ENCODE assay signal across 16 cellular contexts in the genomic region with DNA sequence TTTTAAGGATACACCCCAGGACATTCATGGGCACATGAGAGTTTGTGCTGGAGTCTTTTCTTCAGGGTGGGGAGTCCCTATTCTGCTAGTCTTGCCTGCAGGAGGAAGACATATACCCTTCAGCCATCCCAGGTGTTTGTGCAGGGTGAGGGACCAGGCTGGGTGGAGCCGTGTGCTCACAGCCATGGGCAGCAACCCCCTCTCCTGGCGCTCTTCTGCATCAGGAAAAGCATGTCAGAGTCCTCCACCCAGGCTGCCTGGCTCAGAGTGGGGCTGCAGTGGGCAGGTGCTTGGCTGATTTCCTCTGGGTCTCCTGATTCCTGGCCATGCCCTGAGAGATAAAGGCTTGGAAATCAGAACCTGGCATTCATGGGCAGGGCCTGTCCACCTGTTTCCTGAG. TPM values are rescaled to one million over a fixed set of nuclear protein-coding genes. Genes with fewer than 3 reads are reported as not detected.
DNase-seq lines count a peak whose midpoint lies in the region; ATAC-seq and TF ChIP-seq lines count a peak whose summit lies in the region.
"Had no signal": no experiment of that assay in that cellular context is flagged by ENCODE, and none has a peak within 500 bp of the region (broad histone marks: within the 10 kb centered on the region; RNA-seq: fewer than 3 reads in every experiment).

No MANE protein-coding gene starts in this region.

- H3K27ac Mint-ChIP-seq in chondrocyte (ENCODE audit: unreplicated experiment) = no peak overlapping the region
- H3K27ac Mint-ChIP-seq: nephron; stimulated activated naive B cell treated with anti-CD40 and anti-IgM and Interleukin-4, amounts not matched to agents 10 μg/mL and 1 μg/mL and 100 μg/mL, for 72 hours had no signal

- no peak overlapping the region for H3K4me3 Mint-ChIP-seq in chondrocyte (ENCODE audit: unreplicated experiment)
- H3K4me3 Mint-ChIP-seq: nephron; stimulated activated naive B cell treated with anti-CD40 and anti-IgM and Interleukin-4, amounts not matched to agents 10 μg/mL and 1 μg/mL and 100 μg/mL, for 72 hours had no signal

- H3K27me3 Mint-ChIP-seq in chondrocyte (ENCODE audit: low read depth) = peaks cover 22% of the 10 kb centered on the region

- no peaks in the 10 kb centered on the region for H3K36me3 Mint-ChIP-seq in chondrocyte (ENCODE audit: low read depth)
- H3K36me3 Mint-ChIP-seq: stimulated activated naive B cell treated with anti-CD40 and anti-IgM and Interleukin-4, amounts not matched to agents 10 μg/mL and 1 μg/mL and 100 μg/mL, for 72 hours had no signal

- DNase-seq in NCI-H1436 (lab: John Stamatoyannopoulos, UW) (peak; percentile 39), NCI-H1436 treated with DMSO at 0.1 percent for 48 hours (lab: John Stamatoyannopoulos, UW) (no peak), DMS153 (lab: John Stamatoyannopoulos, UW) (peak; percentile 24), NCI-H510A treated with DMSO at 0.1 percent for 48 hours (lab: John Stamatoyannopoulos, UW) (peak; percentile 62), chondrocyte (ENCODE audit: low spot score) (peak; percentile 60)
- DNase-seq: activated CD4-positive, alpha-beta T cell treated with anti-CD3 and anti-CD28 coated beads for 48 hours; brain microvascular endothelial cell; NCI-H446 treated with DMSO at 0.1 percent for 48 hours; Right ventricle myocardium superior; stimulated activated naive B cell treated with anti-CD40 and anti-IgM and Interleukin-4, amounts not matched to agents 10 μg/mL and 1 μg/mL and 100 μg/mL, for 72 hours had no signal

- ATAC-seq in HG03025 (IDR thresholded peaks at IDR 0.05; ENCODE audit: low FRiP score, unreplicated experiment) (no peak), GM21367 (IDR thresholded peaks at IDR 0.05; ENCODE audit: unreplicated experiment) (no peak), GM18873 (IDR thresholded peaks at IDR 0.05; ENCODE audit: low FRiP score, unreplicated experiment) (no peak)
- ATAC-seq: stimulated activated naive B cell treated with anti-CD40 and anti-IgM and Interleukin-4, amounts not matched to agents 10 μg/mL and 1 μg/mL and 100 μg/mL, for 72 hours had no signal

- TF ChIP-seq CTCF in chondrocyte (IDR thresholded peaks at IDR 0.05) = no peak

- H3K9me3 Mint-ChIP-seq in chondrocyte (ENCODE audit: low read depth) = no peaks in the 10 kb centered on the region
- H3K9me3 Mint-ChIP-seq: nephron; stimulated activated naive B cell treated with anti-CD40 and anti-IgM and Interleukin-4, amounts not matched to agents 10 μg/mL and 1 μg/mL and 100 μg/mL, for 72 hours had no signal

- peaks cover 16% of the 10 kb centered on the region for H3K4me1 Mint-ChIP-seq in chondrocyte (ENCODE audit: low read depth)
- H3K4me1 Mint-ChIP-seq: stimulated activated naive B cell treated with anti-CD40 and anti-IgM and Interleukin-4, amounts not matched to agents 10 μg/mL and 1 μg/mL and 100 μg/mL, for 72 hours had no signal

RNA-seq across cellular contexts. Expression of gene MLN, which starts 22.7 kb away (rescaled TPM):
- not detected in 3 replicates for total RNA-seq in chondrocyte
- total RNA-seq: A673, mesenteric fat pad, Right ventricle myocardium superior had no signal

RNA-seq across cellular contexts. Expression of gene LEMD2, which starts 37.6 kb away (rescaled TPM):
- total RNA-seq in chondrocyte = 57.3 to 61.6 TPM (median 60.1 TPM) in 3 replicates
